ENCODE assay signal across 9 cellular contexts in genomic region chr3:161759444-161759843, GRCh38.
"Had no signal": no experiment of that assay in that cellular context is flagged by ENCODE, and none has a peak within 500 bp of the region (broad histone marks: within the 10 kb centered on the region; RNA-seq: fewer than 3 reads in every experiment).

No MANE protein-coding gene starts in this region.

- ATAC-seq: GM23338, HCT116 had no signal

- DNase-seq: GM23248, GOT3, H7, H9, HCEC 1CT, HFFc6 had no signal

- H3K4me3 ChIP-seq: GM23248, GM23338, HAP-1 had no signal

- H3K9ac ChIP-seq: GM23248 had no signal

- H3K9me3 ChIP-seq: HAP-1 had no signal

- H3K27ac ChIP-seq: GM23248 had no signal

- H3K4me1 ChIP-seq: HAP-1 had no signal

- H3K36me3 ChIP-seq: HAP-1 had no signal

- H3K4me2 ChIP-seq: GM23338 had no signal

- H2AFZ ChIP-seq: GM23248, GM23338 had no signal
